16 cellular contexts compared by ENCODE assay signal in the genomic region with DNA sequence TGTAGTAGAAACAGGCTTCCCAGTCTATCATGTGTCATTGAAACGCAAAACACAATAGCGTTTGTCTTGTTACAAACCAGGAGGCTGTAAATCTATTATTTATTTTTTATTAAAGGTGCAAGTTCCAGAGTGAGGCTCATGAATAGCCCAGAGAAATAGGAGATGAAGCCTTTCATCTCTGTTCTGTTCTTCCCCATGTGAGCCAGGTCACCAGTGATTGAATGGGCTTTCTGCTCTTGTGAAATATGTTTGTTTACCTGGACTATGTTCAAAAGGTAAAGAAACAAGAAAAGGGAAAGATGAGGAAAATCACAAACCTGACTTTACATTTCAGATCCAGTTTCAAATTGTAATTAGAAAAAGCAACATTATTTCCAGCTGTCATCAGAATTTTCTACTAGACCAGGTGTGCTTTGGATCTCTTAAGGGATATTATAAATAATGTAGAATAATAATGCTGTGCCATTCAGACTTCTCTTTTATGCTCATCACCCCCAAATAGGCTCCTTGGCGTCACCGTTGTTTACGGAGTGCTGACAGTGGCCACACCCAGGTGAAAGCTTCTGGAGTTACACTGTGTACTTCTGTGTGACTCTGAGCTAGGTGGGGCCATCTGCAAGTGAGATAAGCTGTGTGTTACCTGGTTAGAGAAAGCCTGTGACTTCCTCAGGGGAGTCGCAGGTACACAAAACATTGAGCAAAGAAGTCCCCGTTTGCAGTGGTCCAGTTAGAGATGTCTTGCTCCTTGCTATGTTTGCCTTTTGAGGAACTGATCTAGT.
"Had no signal": no experiment of that assay in that cellular context is flagged by ENCODE, and none has a peak within 500 bp of the region (broad histone marks: within the 10 kb centered on the region; RNA-seq: fewer than 3 reads in every experiment).

No MANE protein-coding gene starts in this region.

- H3K4me3 ChIP-seq: gastrocnemius medialis, heart right ventricle, lung, sigmoid colon, thoracic aorta had no signal

- DNase-seq: activated CD4-positive, alpha-beta T cell treated with anti-CD3 and anti-CD28 coated beads, Interleukin-2, amount 10 ng/mL, durations not matched to agents 7 days and 5 days; activated CD4-positive, CD25-positive, alpha-beta regulatory T cell; activated naive CD4-positive, alpha-beta T cell; activated naive CD8-positive, alpha-beta T cell treated with anti-CD3 and anti-CD28 coated beads, Interleukin-2, amount 10 ng/mL, durations not matched to agents 7 days and 5 days; brain microvascular endothelial cell; cerebellar nuclear complex; erythroblast; gastrocnemius medialis; heart right ventricle; left cardiac atrium; sigmoid colon; stimulated activated CD4-positive, alpha-beta T cell treated with anti-CD3 and anti-CD28 coated beads, Interleukin-1b, Interleukin-23, amount 100 ng/mL, for 48 hours; T-helper 2 cell had no signal

- H3K4me1 ChIP-seq: gastrocnemius medialis, heart right ventricle, sigmoid colon had no signal

- H3K36me3 ChIP-seq: brain microvascular endothelial cell, gastrocnemius medialis, heart right ventricle, sigmoid colon, thoracic aorta had no signal

- H3K27ac ChIP-seq: brain microvascular endothelial cell, gastrocnemius medialis, heart right ventricle, sigmoid colon, thoracic aorta had no signal

- H3K9me3 ChIP-seq: gastrocnemius medialis, sigmoid colon had no signal

- FAIRE-seq: TTC549 had no signal

- H3K27me3 ChIP-seq: brain microvascular endothelial cell, gastrocnemius medialis, heart right ventricle, sigmoid colon had no signal

- ATAC-seq: gastrocnemius medialis, heart right ventricle, left cardiac atrium had no signal
